ENCODE assay signal across 1 cellular context in the genomic region with DNA sequence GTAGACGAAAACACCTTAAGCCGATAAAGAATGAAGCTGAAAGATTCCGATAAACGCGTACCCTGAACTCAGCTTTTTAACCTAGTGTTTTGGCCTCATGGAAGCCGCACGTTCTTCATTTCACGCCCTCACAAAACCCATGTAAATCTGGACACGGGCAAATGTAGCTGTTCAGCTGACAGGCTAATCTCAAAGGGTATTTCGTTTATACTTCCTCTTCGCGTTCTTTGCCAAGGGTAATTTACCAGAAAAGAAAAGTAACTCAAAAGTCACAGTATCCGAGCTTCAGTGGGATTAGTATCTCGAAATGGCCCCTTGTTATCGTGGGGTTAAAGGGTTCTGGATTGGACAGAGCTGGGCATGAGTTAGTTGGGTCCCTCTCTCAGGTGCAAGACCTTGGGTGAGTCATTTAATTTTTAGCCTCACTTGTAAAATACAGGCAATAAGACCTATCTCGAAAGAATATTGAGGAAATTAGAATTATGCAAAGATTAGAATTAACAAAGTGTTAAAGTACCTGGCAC.
TF ChIP-seq lines count a peak whose summit lies in the region.

No MANE protein-coding gene starts in this region.

TF ChIP-seq in GM12878, 131 proteins besides CTCF, POLR2A, EP300 and RAD21:
- no peak for TF ChIP-seq KAT2A (conservative IDR thresholded peaks at IDR 0.05; ENCODE audit: control insufficient read depth, low read depth, low read length)
- no peak for TF ChIP-seq ATF7 (IDR thresholded peaks at IDR 0.05; ENCODE audit: low read depth)
- TF ChIP-seq NFXL1 (IDR thresholded peaks at IDR 0.05; ENCODE audit: borderline replicate concordance), result no peak
- no peak for TF ChIP-seq CBX5 (IDR thresholded peaks at IDR 0.05; ENCODE audit: low read depth)
- TF ChIP-seq BMI1 (IDR thresholded peaks at IDR 0.05; ENCODE audit: borderline replicate concordance), result 0 out of 2 replicates have a peak, but pooled peaks have one; percentile 9
- TF ChIP-seq TCF3 (IDR thresholded peaks at IDR 0.05; ENCODE audit: borderline replicate concordance, insufficient read depth, low read depth, low read length), result no peak
- TF ChIP-seq CHD2 (IDR thresholded peaks at IDR 0.05; ENCODE audit: borderline replicate concordance, low read depth, low read length), result no peak
- TF ChIP-seq NFYA (IDR thresholded peaks at IDR 0.05; ENCODE audit: borderline replicate concordance, low read depth, low read length), result no peak
- peak; percentile 17 for TF ChIP-seq MYC (IDR thresholded peaks at IDR 0.05; ENCODE audit: insufficient read depth, insufficient read length, insufficient replicate concordance, low read length, severe bottlenecking)
- TF ChIP-seq BHLHE40 (IDR thresholded peaks at IDR 0.05; ENCODE audit: borderline replicate concordance in 1 of 2, low read depth in 2 of 2, low read length in 1 of 2), result 0 out of 4 replicates have a peak, but pooled peaks of 1 of the 2 experiments have one; percentile 0
- TF ChIP-seq, protein P1, sequence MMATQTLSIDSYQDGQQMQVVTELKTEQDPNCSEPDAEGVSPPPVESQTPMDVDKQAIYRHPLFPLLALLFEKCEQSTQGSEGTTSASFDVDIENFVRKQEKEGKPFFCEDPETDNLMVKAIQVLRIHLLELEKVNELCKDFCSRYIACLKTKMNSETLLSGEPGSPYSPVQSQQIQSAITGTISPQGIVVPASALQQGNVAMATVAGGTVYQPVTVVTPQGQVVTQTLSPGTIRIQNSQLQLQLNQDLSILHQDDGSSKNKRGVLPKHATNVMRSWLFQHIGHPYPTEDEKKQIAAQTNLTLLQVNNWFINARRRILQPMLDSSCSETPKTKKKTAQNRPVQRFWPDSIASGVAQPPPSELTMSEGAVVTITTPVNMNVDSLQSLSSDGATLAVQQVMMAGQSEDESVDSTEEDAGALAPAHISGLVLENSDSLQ (IDR thresholded peaks at IDR 0.05), result no peak
- TF ChIP-seq, protein P2, sequence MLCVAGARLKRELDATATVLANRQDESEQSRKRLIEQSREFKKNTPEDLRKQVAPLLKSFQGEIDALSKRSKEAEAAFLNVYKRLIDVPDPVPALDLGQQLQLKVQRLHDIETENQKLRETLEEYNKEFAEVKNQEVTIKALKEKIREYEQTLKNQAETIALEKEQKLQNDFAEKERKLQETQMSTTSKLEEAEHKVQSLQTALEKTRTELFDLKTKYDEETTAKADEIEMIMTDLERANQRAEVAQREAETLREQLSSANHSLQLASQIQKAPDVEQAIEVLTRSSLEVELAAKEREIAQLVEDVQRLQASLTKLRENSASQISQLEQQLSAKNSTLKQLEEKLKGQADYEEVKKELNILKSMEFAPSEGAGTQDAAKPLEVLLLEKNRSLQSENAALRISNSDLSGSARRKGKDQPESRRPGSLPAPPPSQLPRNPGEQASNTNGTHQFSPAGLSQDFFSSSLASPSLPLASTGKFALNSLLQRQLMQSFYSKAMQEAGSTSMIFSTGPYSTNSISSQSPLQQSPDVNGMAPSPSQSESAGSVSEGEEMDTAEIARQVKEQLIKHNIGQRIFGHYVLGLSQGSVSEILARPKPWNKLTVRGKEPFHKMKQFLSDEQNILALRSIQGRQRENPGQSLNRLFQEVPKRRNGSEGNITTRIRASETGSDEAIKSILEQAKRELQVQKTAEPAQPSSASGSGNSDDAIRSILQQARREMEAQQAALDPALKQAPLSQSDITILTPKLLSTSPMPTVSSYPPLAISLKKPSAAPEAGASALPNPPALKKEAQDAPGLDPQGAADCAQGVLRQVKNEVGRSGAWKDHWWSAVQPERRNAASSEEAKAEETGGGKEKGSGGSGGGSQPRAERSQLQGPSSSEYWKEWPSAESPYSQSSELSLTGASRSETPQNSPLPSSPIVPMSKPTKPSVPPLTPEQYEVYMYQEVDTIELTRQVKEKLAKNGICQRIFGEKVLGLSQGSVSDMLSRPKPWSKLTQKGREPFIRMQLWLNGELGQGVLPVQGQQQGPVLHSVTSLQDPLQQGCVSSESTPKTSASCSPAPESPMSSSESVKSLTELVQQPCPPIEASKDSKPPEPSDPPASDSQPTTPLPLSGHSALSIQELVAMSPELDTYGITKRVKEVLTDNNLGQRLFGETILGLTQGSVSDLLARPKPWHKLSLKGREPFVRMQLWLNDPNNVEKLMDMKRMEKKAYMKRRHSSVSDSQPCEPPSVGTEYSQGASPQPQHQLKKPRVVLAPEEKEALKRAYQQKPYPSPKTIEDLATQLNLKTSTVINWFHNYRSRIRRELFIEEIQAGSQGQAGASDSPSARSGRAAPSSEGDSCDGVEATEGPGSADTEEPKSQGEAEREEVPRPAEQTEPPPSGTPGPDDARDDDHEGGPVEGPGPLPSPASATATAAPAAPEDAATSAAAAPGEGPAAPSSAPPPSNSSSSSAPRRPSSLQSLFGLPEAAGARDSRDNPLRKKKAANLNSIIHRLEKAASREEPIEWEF (IDR thresholded peaks at IDR 0.05; ENCODE audit: insufficient replicate concordance, low read depth, low read length), result peak; percentile 55
- TF ChIP-seq, protein P3, sequence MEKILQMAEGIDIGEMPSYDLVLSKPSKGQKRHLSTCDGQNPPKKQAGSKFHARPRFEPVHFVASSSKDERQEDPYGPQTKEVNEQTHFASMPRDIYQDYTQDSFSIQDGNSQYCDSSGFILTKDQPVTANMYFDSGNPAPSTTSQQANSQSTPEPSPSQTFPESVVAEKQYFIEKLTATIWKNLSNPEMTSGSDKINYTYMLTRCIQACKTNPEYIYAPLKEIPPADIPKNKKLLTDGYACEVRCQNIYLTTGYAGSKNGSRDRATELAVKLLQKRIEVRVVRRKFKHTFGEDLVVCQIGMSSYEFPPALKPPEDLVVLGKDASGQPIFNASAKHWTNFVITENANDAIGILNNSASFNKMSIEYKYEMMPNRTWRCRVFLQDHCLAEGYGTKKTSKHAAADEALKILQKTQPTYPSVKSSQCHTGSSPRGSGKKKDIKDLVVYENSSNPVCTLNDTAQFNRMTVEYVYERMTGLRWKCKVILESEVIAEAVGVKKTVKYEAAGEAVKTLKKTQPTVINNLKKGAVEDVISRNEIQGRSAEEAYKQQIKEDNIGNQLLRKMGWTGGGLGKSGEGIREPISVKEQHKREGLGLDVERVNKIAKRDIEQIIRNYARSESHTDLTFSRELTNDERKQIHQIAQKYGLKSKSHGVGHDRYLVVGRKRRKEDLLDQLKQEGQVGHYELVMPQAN (conservative IDR thresholded peaks at IDR 0.05), result peak; percentile 3; the same call in 1 of the 2 replicates
TF ChIP-seq in GM12878: peak in this region for 5.
